In the genomic region with DNA sequence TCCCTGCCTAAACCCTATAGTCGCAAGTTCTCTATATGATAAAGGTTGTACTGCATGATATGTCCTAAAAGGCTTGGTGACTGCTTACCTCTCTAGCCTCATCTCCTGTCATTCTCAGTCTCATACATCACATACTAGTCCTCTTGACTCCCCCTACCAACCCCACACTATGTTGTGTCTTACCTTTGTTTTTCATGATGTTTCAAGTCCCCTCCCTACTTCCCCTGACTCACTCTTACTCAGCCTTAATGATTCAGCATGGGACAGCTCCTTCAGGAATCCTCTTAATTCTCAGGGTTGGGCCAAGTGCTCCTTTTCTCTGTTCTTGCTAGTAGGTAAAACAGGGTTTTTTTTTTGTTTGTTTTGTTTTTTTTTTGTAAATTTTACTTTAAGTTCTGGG, we compare ENCODE assay signal across 12 cellular contexts. TPM values are rescaled to one million over a fixed set of nuclear protein-coding genes. Genes with fewer than 3 reads are reported as not detected.
DNase-seq lines count a peak whose midpoint lies in the region; ATAC-seq, FAIRE-seq and TF ChIP-seq lines count a peak whose summit lies in the region.
"Had no signal": no experiment of that assay in that cellular context is flagged by ENCODE, and none has a peak within 500 bp of the region (broad histone marks: within the 10 kb centered on the region; RNA-seq: fewer than 3 reads in every experiment).

No MANE protein-coding gene starts in this region.

- H3K4me3 ChIP-seq in A549 (no peak overlapping the region), hepatocyte (no peak overlapping the region)
- H3K4me3 ChIP-seq: esophagus muscularis mucosa, thoracic aorta had no signal

- no peaks in the 10 kb centered on the region for H3K23me2 ChIP-seq in H9 (ENCODE audit: insufficient read length, low read depth, low read length, poor library complexity, severe bottlenecking)

- H3K9me3 Mint-ChIP-seq in H9: no peaks in the 10 kb centered on the region
- no peaks in the 10 kb centered on the region for H3K9me3 Mint-ChIP-seq in activated B cell treated with CpG ODN at 0.5 μM for 24 hours

- H2BK12ac ChIP-seq in H9 (ENCODE audit: insufficient read length, low read depth, low read length): no peak overlapping the region

- ATAC-seq in A549 (peak; percentile 88 to 95), activated B cell treated with CpG ODN at 0.5 μM for 24 hours (ENCODE audit: low read depth) (no peak)

- no peak overlapping the region for H3K4ac ChIP-seq in H9 (ENCODE audit: low read depth, low read length)

- WGBS in A549 (ENCODE audit: missing lambda C conversion rate): 50% methylated on average over 1 of the region's 1 CpG
- WGBS in H9 (ENCODE audit: extremely low coverage, insufficient read length, low lambda C conversion rate): no CpG with 5 or more reads among the region's 1 CpG
- 95% methylated on average over 1 of the region's 1 CpG for WGBS in hepatocyte (ENCODE audit: low lambda C conversion rate, missing lambda C conversion rate)

- TF ChIP-seq EP300 in A549 (IDR thresholded peaks at IDR 0.05): no peak

- H3T11ph ChIP-seq in H9 (ENCODE audit: low read length): no peak overlapping the region

- H3K4me1 ChIP-seq in A549 (peaks cover 54% of the 10 kb centered on the region), H9 (ENCODE audit: insufficient read depth, low read length) (peaks cover 3% of the 10 kb centered on the region; the same call in 1 of the 2 replicates), hepatocyte (ENCODE audit: insufficient read depth) (peaks cover 10% of the 10 kb centered on the region)

- no peak for FAIRE-seq in A549 (lab: Jason Lieb, UNC)

- CTCF ChIA-PET in A549 (lab: Yijun Ruan, JAX) (interaction anchor here (0.6 to 1.9 kb wide), 4 partner anchors 16 to 290 kb away, joined by 3 to 6 read pairs (median 4); no protein-coding TSS in a partner anchor), activated B cell treated with CpG ODN at 0.5 μM for 24 hours (lab: Charles Lee) (no interaction called here)

- H2BK15ac ChIP-seq in H9 (ENCODE audit: low read depth, low read length): no peak overlapping the region

- POLR2A ChIA-PET in A549 (lab: Yijun Ruan, JAX) (interaction anchor here (1.0 kb wide), 1 partner anchor 208 kb away, joined by 3 read pairs; a partner anchor contains a TSS), activated B cell treated with CpG ODN at 0.5 μM for 24 hours (lab: Charles Lee) (no interaction called here)

- no peaks in the 10 kb centered on the region for H3K9me3 ChIP-seq in A549
- H3K9me3 ChIP-seq in H9 (ENCODE audit: control insufficient read depth, low read depth, low read length): no peaks in the 10 kb centered on the region
- H3K9me3 ChIP-seq in hepatocyte (ENCODE audit: low read depth): no peaks in the 10 kb centered on the region
- H3K9me3 ChIP-seq: esophagus muscularis mucosa, thoracic aorta had no signal

- H3K9me2 ChIP-seq in hepatocyte (replicated peaks; ENCODE audit: insufficient read depth): no peaks in the 10 kb centered on the region

- peak; percentile 49 to 84 for DNase-seq in A549 (ENCODE audit: low read depth in 1 of 2, low spot score in 1 of 2)
- no peak for DNase-seq in H9
- no peak for DNase-seq in activated B cell treated with CpG ODN at 0.5 μM for 24 hours
- peak; percentile 28 for DNase-seq in hepatocyte (ENCODE audit: low spot score)
- DNase-seq in activated CD8-positive, alpha-beta memory T cell treated with anti-CD3 and anti-CD28 coated beads, Interleukin-2, amount 50 U/mL, for 4 hours: no peak
- no peak for DNase-seq in NCI-H2171 (lab: John Stamatoyannopoulos, UW)
- DNase-seq in NCI-H510A (lab: John Stamatoyannopoulos, UW): no peak
- DNase-seq in stimulated activated naive CD4-positive, alpha-beta T cell treated with Interleukin-2 at 50 U/mL for 16 hours (lab: John Stamatoyannopoulos, UW): no peak
- DNase-seq: DMS53, NCI-H1105 had no signal

- H3K27ac ChIP-seq in A549: peak overlapping the region; percentile 59 to 84
- no peak overlapping the region for H3K27ac ChIP-seq in H9 (ENCODE audit: insufficient read length, low read depth, low read length)
- H3K27ac ChIP-seq in hepatocyte: no peak overlapping the region
- H3K27ac ChIP-seq: esophagus muscularis mucosa, thoracic aorta had no signal

- TF ChIP-seq RAD21 in A549 (conservative IDR thresholded peaks at IDR 0.05 in 1 of 2, IDR thresholded peaks at IDR 0.05 in 1 of 2): no peak

- no peak overlapping the region for H2BK5ac ChIP-seq in H9 (ENCODE audit: insufficient read length, low read length)

- no peak overlapping the region for H4K8ac ChIP-seq in H9 (replicated peaks; ENCODE audit: insufficient read length, low read depth, low read length)

- no peak overlapping the region for H2BK20ac ChIP-seq in H9 (ENCODE audit: low read depth, low read length, poor library complexity, severe bottlenecking)

- H3K27ac Mint-ChIP-seq in H9 (peak overlapping the region in 2 of 3 experiments; percentile 18 to 82; a peak in 4 of 7 replicates), activated B cell treated with CpG ODN at 0.5 μM for 24 hours (peak overlapping the region; percentile 0)

- H4K5ac ChIP-seq in H9 (ENCODE audit: insufficient read length, low read depth, low read length): no peak overlapping the region

- TF ChIP-seq CTCF in A549 (IDR thresholded peaks at IDR 0.05) (no peak), H9 (conservative IDR thresholded peaks at IDR 0.05) (no peak), activated B cell treated with CpG ODN at 0.5 μM for 24 hours (IDR thresholded peaks at IDR 0.05) (no peak), hepatocyte (IDR thresholded peaks at IDR 0.05; ENCODE audit: poor library complexity) (no peak)

- no peak overlapping the region for H3K23ac ChIP-seq in H9 (ENCODE audit: insufficient read length, low read depth, low read length)

- H4K20me1 ChIP-seq in H9 (ENCODE audit: control insufficient read depth, insufficient read depth, insufficient read length) (no peaks in the 10 kb centered on the region), hepatocyte (ENCODE audit: insufficient read depth, poor library complexity, severe bottlenecking) (peaks cover 10% of the 10 kb centered on the region)

- intact Hi-C loops in activated B cell treated with CpG ODN at 0.5 μM for 24 hours (cut with micrococcal nuclease): no loop called here

- no peak overlapping the region for H3K18ac ChIP-seq in H9 (ENCODE audit: insufficient read length, low read depth, low read length)

- H3K4me2 ChIP-seq in A549 (peak overlapping the region; percentile 79), H9 (ENCODE audit: insufficient read depth, insufficient read length, low read length) (no peak overlapping the region), hepatocyte (no peak overlapping the region)

- H3K36me3 Mint-ChIP-seq in H9 (ENCODE audit: insufficient read depth in 1 of 3, low read depth in 3 of 3): no peaks in the 10 kb centered on the region
- H3K36me3 Mint-ChIP-seq in activated B cell treated with CpG ODN at 0.5 μM for 24 hours (ENCODE audit: low read depth): no peaks in the 10 kb centered on the region

- peaks cover 59 to 62% of the 10 kb centered on the region in 2 experiments for H3K4me1 Mint-ChIP-seq in H9
- peaks cover 44% of the 10 kb centered on the region for H3K4me1 Mint-ChIP-seq in activated B cell treated with CpG ODN at 0.5 μM for 24 hours

- H2AFZ ChIP-seq in H9 (ENCODE audit: low read length) (no peak overlapping the region), hepatocyte (no peak overlapping the region)

- H3K14ac ChIP-seq in H9 (ENCODE audit: insufficient read depth, low read length): no peak overlapping the region

- no peaks in the 10 kb centered on the region for H3K27me3 Mint-ChIP-seq in H9 (ENCODE audit: low read depth)
- H3K27me3 Mint-ChIP-seq in activated B cell treated with CpG ODN at 0.5 μM for 24 hours: no peaks in the 10 kb centered on the region

- H3K27me3 ChIP-seq in H9 (ENCODE audit: insufficient read depth, low read length) (no peaks in the 10 kb centered on the region), hepatocyte (no peaks in the 10 kb centered on the region)
- H3K27me3 ChIP-seq: esophagus muscularis mucosa had no signal

- no peak overlapping the region for H2BK120ac ChIP-seq in H9 (ENCODE audit: low read depth, low read length, poor library complexity, severe bottlenecking)

- no peak overlapping the region for H2AK5ac ChIP-seq in H9 (ENCODE audit: insufficient read length, low read length)

- H3K79me1 ChIP-seq in H9 (ENCODE audit: insufficient read depth, low read depth, low read length, poor library complexity, severe bottlenecking): no peaks in the 10 kb centered on the region

- H4K91ac ChIP-seq in H9 (ENCODE audit: insufficient read length, low read depth, low read length): no peak overlapping the region

- no peak for TF ChIP-seq POLR2A in A549 (IDR thresholded peaks at IDR 0.05; ENCODE audit: low read length)

- peaks cover 2% of the 10 kb centered on the region; the same call in 1 of the 2 replicates for H3K79me2 ChIP-seq in H9 (ENCODE audit: insufficient read depth, low read length)
- peaks cover 92% of the 10 kb centered on the region for H3K79me2 ChIP-seq in hepatocyte

- no peaks in the 10 kb centered on the region for H3K36me3 ChIP-seq in hepatocyte (replicated peaks; ENCODE audit: insufficient read depth, low read depth)
- H3K36me3 ChIP-seq: esophagus muscularis mucosa, thoracic aorta had no signal

- no peak overlapping the region for H3K4me3 Mint-ChIP-seq in H9
- H3K4me3 Mint-ChIP-seq in activated B cell treated with CpG ODN at 0.5 μM for 24 hours: no peak overlapping the region

- no peak overlapping the region for H3K9ac ChIP-seq in H9 (ENCODE audit: extremely low read depth, insufficient read length, low read length)

- no peak overlapping the region for H3K56ac ChIP-seq in H9 (ENCODE audit: insufficient read length, low read depth, low read length)

TF ChIP-seq in A549, 52 proteins besides CTCF, POLR2A, EP300 and RAD21 (continues in another document):
- TF ChIP-seq, protein P1, sequence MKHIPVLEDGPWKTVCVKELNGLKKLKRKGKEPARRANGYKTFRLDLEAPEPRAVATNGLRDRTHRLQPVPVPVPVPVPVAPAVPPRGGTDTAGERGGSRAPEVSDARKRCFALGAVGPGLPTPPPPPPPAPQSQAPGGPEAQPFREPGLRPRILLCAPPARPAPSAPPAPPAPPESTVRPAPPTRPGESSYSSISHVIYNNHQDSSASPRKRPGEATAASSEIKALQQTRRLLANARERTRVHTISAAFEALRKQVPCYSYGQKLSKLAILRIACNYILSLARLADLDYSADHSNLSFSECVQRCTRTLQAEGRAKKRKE (CRISPR knock-in tag; IDR thresholded peaks at IDR 0.05; ENCODE audit: low read depth): no peak

RNA-seq across cellular contexts. Expression of a gene that starts 49.6 kb away (rescaled TPM):
- polyA plus RNA-seq in A549 (2011; rRNA removed) (25.3 and 33.1 TPM in 2 replicates), A549 (2017; fragmentation: RNase III; extraction: RNeasy Plus Mini Kit Qiagen cat#74134 plus additional on column Dnase treatment) (15.1 to 15.7 TPM (median 15.2 TPM) in 3 replicates), hepatocyte (22.8 and 27.6 TPM in 2 replicates)
- 6.6 and 7.7 TPM in 2 replicates for polyA plus RNA-seq in A549 (2012; cell fraction: cytosol; rRNA removed)
- 8.5 and 10.9 TPM in 2 replicates for polyA plus RNA-seq in A549 (2012; cell fraction: nucleus; rRNA removed)
- polyA minus RNA-seq in A549 (2011; rRNA and poly(A)+ RNA removed): 47.4 and 54.3 TPM in 2 replicates
- total RNA-seq in H9 (2021) (59.2 and 65.1 TPM in 2 replicates), activated B cell treated with CpG ODN at 0.5 μM for 24 hours (45.4 and 57.1 TPM in 2 replicates), hepatocyte (44.5 and 46.0 TPM in 2 replicates)

Comparison
In these comparisons a context has a peak if more than half of its experiments do, and no peak if none do; other contexts are left out.
1. DNase-seq: peak in A549 (2 of 2) and hepatocyte (single experiment); none in H9 (single experiment), activated B cell treated with CpG ODN at 0.5 μM for 24 hours (single experiment), activated CD8-positive, alpha-beta memory T cell treated with anti-CD3 and anti-CD28 coated beads, Interleukin-2, amount 50 U/mL, for 4 hours (single experiment), NCI-H2171 (single experiment), NCI-H510A (single experiment) and stimulated activated naive CD4-positive, alpha-beta T cell treated with Interleukin-2 at 50 U/mL for 16 hours (single experiment).
2. H3K27ac ChIP-seq: peak in A549 (2 of 2); none in H9 (single experiment) and hepatocyte (single experiment).